ENCODE assay signal across 10 cellular contexts in the genomic region with DNA sequence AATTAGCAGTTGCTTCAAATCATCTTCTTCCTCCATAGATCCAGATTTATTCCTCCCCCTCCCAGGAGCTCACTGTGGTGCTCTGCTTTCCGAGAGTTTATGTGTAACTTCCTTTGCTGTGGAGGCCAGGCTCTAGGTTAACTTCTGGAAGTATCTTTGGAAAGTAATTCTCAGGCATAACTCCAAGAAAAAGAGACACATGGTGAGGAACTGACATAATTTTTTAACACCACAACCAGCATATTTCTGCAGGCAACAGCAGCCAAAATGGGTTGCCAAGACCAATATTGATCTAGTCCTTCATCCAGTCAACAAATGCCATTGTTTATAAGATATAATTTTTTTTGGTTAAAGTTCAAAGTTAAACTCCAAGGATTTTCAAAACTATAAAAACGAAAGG.
DNase-seq lines count a peak whose midpoint lies in the region; ATAC-seq and TF ChIP-seq lines count a peak whose summit lies in the region.
"Had no signal": no experiment of that assay in that cellular context is flagged by ENCODE, and none has a peak within 500 bp of the region (broad histone marks: within the 10 kb centered on the region; RNA-seq: fewer than 3 reads in every experiment).

No MANE protein-coding gene starts in this region.

- DNase-seq in NCI-H2029 (lab: John Stamatoyannopoulos, UW), result peak; percentile 42
- no peak for DNase-seq in coronary artery (ENCODE audit: low spot score)
- DNase-seq in left lobe of liver (ENCODE audit: low spot score), result no peak
- peak; percentile 25 to 75 for DNase-seq in tibial nerve (ENCODE audit: low spot score in 2 of 2)
- no peak for DNase-seq in NCI-H146 (lab: John Stamatoyannopoulos, UW)
- DNase-seq in effector memory CD4-positive, alpha-beta T cell, result no peak
- DNase-seq: NCI-H1436 had no signal

- TF ChIP-seq POLR2A in tibial nerve (IDR thresholded peaks at IDR 0.05), result no peak

- H3K27ac ChIP-seq in coronary artery (peak overlapping the region; percentile 38 to 40), tibial nerve (peak overlapping the region in 2 of 4 donors; percentile 22 to 66)
- no peak overlapping the region for H3K27ac ChIP-seq in effector memory CD4-positive, alpha-beta T cell (ENCODE audit: insufficient read depth, low read length, poor library complexity, severe bottlenecking)

- ATAC-seq in left lobe of liver, result peak; percentile 42
- no peak for ATAC-seq in HG02623 (IDR thresholded peaks at IDR 0.05; ENCODE audit: unreplicated experiment)
- ATAC-seq: Panc1; stimulated activated memory B cell treated with anti-CD40 and anti-IgM and Interleukin-4, amounts not matched to agents 10 μg/mL and 1 μg/mL and 100 μg/mL, for 72 hours had no signal

- peak; percentile 52 to 88 for TF ChIP-seq EP300 in tibial nerve (IDR thresholded peaks at IDR 0.05)

- H3K9me3 ChIP-seq in tibial nerve, result no peaks in the 10 kb centered on the region
- no peaks in the 10 kb centered on the region for H3K9me3 ChIP-seq in effector memory CD4-positive, alpha-beta T cell (ENCODE audit: control insufficient read depth, low read length)

- H3K27me3 ChIP-seq in tibial nerve, result no peaks in the 10 kb centered on the region
- H3K27me3 ChIP-seq in effector memory CD4-positive, alpha-beta T cell (replicated peaks; ENCODE audit: control insufficient read depth, insufficient read depth, low read length, poor library complexity, severe bottlenecking), result no peaks in the 10 kb centered on the region

- no peaks in the 10 kb centered on the region for H3K36me3 ChIP-seq in tibial nerve
- no peaks in the 10 kb centered on the region for H3K36me3 ChIP-seq in effector memory CD4-positive, alpha-beta T cell (ENCODE audit: control insufficient read depth, insufficient read depth, low read length)

- peaks cover 0 to 36% (median 3%) of the 10 kb centered on the region in 4 donors for H3K4me1 ChIP-seq in tibial nerve
- H3K4me1 ChIP-seq in effector memory CD4-positive, alpha-beta T cell (ENCODE audit: control insufficient read depth, insufficient read depth, low read length, poor library complexity, severe bottlenecking), result peaks cover 17% of the 10 kb centered on the region

- 14 to 19% methylated on average over 2 of the region's 2 CpGs for whole genome bisulfite sequencing in tibial nerve, 2 donors

- no peak overlapping the region for H3K4me3 ChIP-seq in coronary artery
- no peak overlapping the region for H3K4me3 ChIP-seq in tibial nerve
- no peak overlapping the region for H3K4me3 ChIP-seq in effector memory CD4-positive, alpha-beta T cell (ENCODE audit: insufficient read depth, low read depth, low read length, poor library complexity, severe bottlenecking)

- no peak for TF ChIP-seq CTCF in coronary artery (IDR thresholded peaks at IDR 0.05)
- no peak for TF ChIP-seq CTCF in tibial nerve (IDR thresholded peaks at IDR 0.05)

Comparison
In these comparisons a context has a peak if more than half of its experiments do, and no peak if none do; other contexts are left out.
1. DNase-seq: peak in NCI-H2029 (single experiment) and tibial nerve (2 of 2); none in coronary artery (single experiment), left lobe of liver (single experiment), NCI-H146 (single experiment) and effector memory CD4-positive, alpha-beta T cell (0 of 3).